ENCODE assay signal across 8 cellular contexts in the genomic region with DNA sequence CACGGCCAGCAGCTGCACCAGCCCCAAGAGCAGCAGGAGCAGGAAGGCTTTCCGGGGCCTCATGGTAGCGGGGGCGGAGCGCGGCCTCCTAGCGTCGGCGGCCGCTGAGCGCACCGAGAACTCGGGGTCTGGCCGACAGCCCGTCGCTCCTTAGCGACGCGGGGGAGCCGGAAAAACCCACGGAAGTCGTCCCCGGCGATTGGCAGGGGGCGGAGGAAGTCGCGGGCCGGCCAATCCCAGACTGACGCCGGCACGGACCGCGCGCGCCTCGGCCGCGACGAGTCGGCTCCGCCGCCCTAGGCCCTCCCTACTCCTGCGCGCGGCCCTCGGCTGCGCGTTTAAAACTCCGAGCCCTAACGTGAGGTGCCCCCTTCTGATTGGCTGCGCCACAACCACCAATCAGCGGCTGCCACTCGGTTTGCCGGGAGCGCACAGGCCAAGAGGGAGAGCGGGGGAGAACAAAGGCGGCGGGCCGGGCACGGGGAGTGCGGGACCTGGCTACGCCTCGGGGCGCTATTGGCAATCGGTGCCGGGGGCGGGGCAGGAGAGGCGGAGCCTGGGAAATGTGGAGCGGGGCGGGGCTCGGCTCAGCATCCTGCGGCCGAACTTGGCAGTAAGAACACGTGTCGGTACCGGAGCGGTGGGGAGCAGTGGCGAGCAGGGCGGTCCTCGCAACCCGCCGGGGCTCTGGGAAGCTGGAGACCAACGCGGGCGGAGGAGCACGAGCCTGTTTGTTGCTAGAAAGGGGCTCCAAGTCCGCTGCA.
A peak's percentile ranks its signal among the peaks of the same experiment; 100 is the strongest.
DNase-seq lines count a peak whose midpoint lies in the region; ATAC-seq and FAIRE-seq lines count a peak whose summit lies in the region.

A gene with protein sequence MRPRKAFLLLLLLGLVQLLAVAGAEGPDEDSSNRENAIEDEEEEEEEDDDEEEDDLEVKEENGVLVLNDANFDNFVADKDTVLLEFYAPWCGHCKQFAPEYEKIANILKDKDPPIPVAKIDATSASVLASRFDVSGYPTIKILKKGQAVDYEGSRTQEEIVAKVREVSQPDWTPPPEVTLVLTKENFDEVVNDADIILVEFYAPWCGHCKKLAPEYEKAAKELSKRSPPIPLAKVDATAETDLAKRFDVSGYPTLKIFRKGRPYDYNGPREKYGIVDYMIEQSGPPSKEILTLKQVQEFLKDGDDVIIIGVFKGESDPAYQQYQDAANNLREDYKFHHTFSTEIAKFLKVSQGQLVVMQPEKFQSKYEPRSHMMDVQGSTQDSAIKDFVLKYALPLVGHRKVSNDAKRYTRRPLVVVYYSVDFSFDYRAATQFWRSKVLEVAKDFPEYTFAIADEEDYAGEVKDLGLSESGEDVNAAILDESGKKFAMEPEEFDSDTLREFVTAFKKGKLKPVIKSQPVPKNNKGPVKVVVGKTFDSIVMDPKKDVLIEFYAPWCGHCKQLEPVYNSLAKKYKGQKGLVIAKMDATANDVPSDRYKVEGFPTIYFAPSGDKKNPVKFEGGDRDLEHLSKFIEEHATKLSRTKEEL (minus strand): TSS at position 160 of the 764 bp plus-strand sequence. CDS start 97 bp downstream, at position 63.

- H3K9me3 ChIP-seq in BLaER1 = no peaks in the 10 kb centered on the region

- H3K27ac ChIP-seq in BLaER1 (peak within 1 kb of the TSS; percentile 95), cingulate gyrus (ENCODE audit: low read depth, low read length) (peak within 1 kb of the TSS; percentile 77)

- peak within 1 kb of the TSS; percentile 91 for H3K4me2 ChIP-seq in BLaER1

- H3K9ac ChIP-seq in BLaER1 = peak within 1 kb of the TSS; percentile 97

- H3K36me3 ChIP-seq in BLaER1 = peaks cover 16% of the 10 kb centered on the region

- peaks cover 34% of the 10 kb centered on the region for H3K4me1 ChIP-seq in BLaER1

- peak; percentile 94 for ATAC-seq in HG03457 (IDR thresholded peaks at IDR 0.05; ENCODE audit: unreplicated experiment)

- peaks cover 34% of the 10 kb centered on the region for H4K20me1 ChIP-seq in BLaER1

- peak; percentile 96 for FAIRE-seq in GM19239 (lab: Jason Lieb, UNC)

- peak; percentile 95 for DNase-seq in GM19239 (ENCODE audit: insufficient read length, low spot score)
- peak; percentile 94 for DNase-seq in NCI-H524 treated with DMSO at 0.1 percent for 48 hours (lab: John Stamatoyannopoulos, UW)
- peak; percentile 99 for DNase-seq in activated CD4-positive, alpha-beta T cell treated with anti-CD3 and anti-CD28 coated beads for 4 hours
- DNase-seq in kidney glomerular epithelial cell (lab: John Stamatoyannopoulos, UW) = peak; percentile 99
- DNase-seq in stimulated activated CD4-positive, alpha-beta T cell treated with anti-CD3 and anti-CD28 coated beads, Interleukin-1b, Interleukin-23, amount 100 ng/mL, for 1 hour (ENCODE audit: low read depth in 2 of 2) = peak; percentile 98 to 100

- H3K27me3 ChIP-seq in BLaER1 = no peaks in the 10 kb centered on the region

- H3K4me3 ChIP-seq in BLaER1 = peak within 1 kb of the TSS; percentile 88

Comparison
In these comparisons a context has a peak if more than half of its experiments do, and no peak if none do; other contexts are left out.
1. Peak in every context shown above with its lines: DNase-seq, ATAC-seq, H3K4me3 ChIP-seq and H3K27ac ChIP-seq.